In genomic region chr18:10839401-10839800, GRCh38 we compare ENCODE assay signal across 21 cellular contexts.
DNase-seq lines count a peak whose midpoint lies in the region; ATAC-seq and TF ChIP-seq lines count a peak whose summit lies in the region.
"Had no signal": no experiment of that assay in that cellular context is flagged by ENCODE, and none has a peak within 500 bp of the region (broad histone marks: within the 10 kb centered on the region; RNA-seq: fewer than 3 reads in every experiment).

No MANE protein-coding gene starts in this region.

- peak; percentile 85 for DNase-seq in DMS79 treated with DMSO at 0.1 percent for 48 hours (lab: John Stamatoyannopoulos, UW)
- DNase-seq in OCI-M1 (lab: John Stamatoyannopoulos, UW): peak; percentile 35
- peak; percentile 9 for DNase-seq in left kidney (ENCODE audit: low read depth, low spot score)
- DNase-seq in naive thymus-derived CD8-positive, alpha-beta T cell: no peak
- no peak for DNase-seq in mesenteric fat pad (ENCODE audit: low spot score)
- DNase-seq in spleen: no peak
- DNase-seq: ACHN; BE2C; C1 segment of cervical spinal cord; CD4-positive, CD25-positive, alpha-beta regulatory T cell; CD8-positive, alpha-beta memory T cell; COR-L47; GF-D8; GOT3; H7; HFFc6 had no signal

- H3K36me3 ChIP-seq in spleen: no peaks in the 10 kb centered on the region
- H3K36me3 ChIP-seq: BE2C had no signal

- TF ChIP-seq CTCF in spleen (IDR thresholded peaks at IDR 0.05 in 8 of 11, conservative IDR thresholded peaks at IDR 0.05 in 3 of 11): no peak

- no peaks in the 10 kb centered on the region for H3K4me1 Mint-ChIP-seq in naive thymus-derived CD8-positive, alpha-beta T cell
- H3K4me1 Mint-ChIP-seq: CD4-positive, CD25-positive, alpha-beta regulatory T cell; CD8-positive, alpha-beta memory T cell had no signal

- H3K27ac Mint-ChIP-seq in naive thymus-derived CD8-positive, alpha-beta T cell: peak overlapping the region in 1 of 10 donors; percentile 19
- H3K27ac Mint-ChIP-seq: CD4-positive, CD25-positive, alpha-beta regulatory T cell; CD8-positive, alpha-beta memory T cell; HFFc6 had no signal

- no peak overlapping the region for H3K4me3 ChIP-seq in spleen

- no peak for TF ChIP-seq POLR2A in spleen (IDR thresholded peaks at IDR 0.05)

- peak; percentile 17 for ATAC-seq in GM18868 (IDR thresholded peaks at IDR 0.05; ENCODE audit: unreplicated experiment)
- no peak for ATAC-seq in naive thymus-derived CD8-positive, alpha-beta T cell
- ATAC-seq in GM18502 (IDR thresholded peaks at IDR 0.05; ENCODE audit: poor library complexity, unreplicated experiment): no peak
- ATAC-seq: HCT116, HepG2 had no signal

- POLR2A ChIA-PET in naive thymus-derived CD8-positive, alpha-beta T cell (lab: Charles Lee): no interaction called here

- peaks cover 0 to 4% (median 0%) of the 10 kb centered on the region in 3 donors for H3K36me3 Mint-ChIP-seq in naive thymus-derived CD8-positive, alpha-beta T cell
- H3K36me3 Mint-ChIP-seq: CD4-positive, CD25-positive, alpha-beta regulatory T cell; CD8-positive, alpha-beta memory T cell had no signal

- no peaks in the 10 kb centered on the region for H3K9me3 ChIP-seq in spleen
- H3K9me3 ChIP-seq: BE2C had no signal

- WGBS in spleen, 5 donors: 91 to 94% (median 93%) methylated on average over 1 of the region's 1 CpG

- no peaks in the 10 kb centered on the region for H3K4me1 ChIP-seq in spleen
- H3K4me1 ChIP-seq: BE2C had no signal

- intact Hi-C loops in spleen (cut with DNase I; ENCODE audit: low total_unique reads): no loop called here

- no peaks in the 10 kb centered on the region for H3K27me3 ChIP-seq in spleen (replicated peaks in 1 of 7)
- H3K27me3 ChIP-seq: BE2C had no signal

- peaks cover 0 to 13% (median 0%) of the 10 kb centered on the region in 5 donors for H3K27me3 Mint-ChIP-seq in naive thymus-derived CD8-positive, alpha-beta T cell
- H3K27me3 Mint-ChIP-seq: CD4-positive, CD25-positive, alpha-beta regulatory T cell had no signal

- H3K27ac ChIP-seq in spleen: no peak overlapping the region
- H3K27ac ChIP-seq: KMS-11 had no signal

- H3K9me3 Mint-ChIP-seq in naive thymus-derived CD8-positive, alpha-beta T cell: no peaks in the 10 kb centered on the region
- H3K9me3 Mint-ChIP-seq: HFFc6 had no signal

- H3K4me3 Mint-ChIP-seq in naive thymus-derived CD8-positive, alpha-beta T cell: no peak overlapping the region
- H3K4me3 Mint-ChIP-seq: CD4-positive, CD25-positive, alpha-beta regulatory T cell; CD8-positive, alpha-beta memory T cell; HFFc6 had no signal

Comparison
In these comparisons a context has a peak if more than half of its experiments do, and no peak if none do; other contexts are left out.
1. DNase-seq: peak in DMS79 treated with DMSO at 0.1 percent for 48 hours (single experiment), OCI-M1 (single experiment) and left kidney (single experiment); none in naive thymus-derived CD8-positive, alpha-beta T cell (0 of 10), mesenteric fat pad (single experiment) and spleen (single experiment).